ENCODE assay signal across 1 cellular context in the genomic region with DNA sequence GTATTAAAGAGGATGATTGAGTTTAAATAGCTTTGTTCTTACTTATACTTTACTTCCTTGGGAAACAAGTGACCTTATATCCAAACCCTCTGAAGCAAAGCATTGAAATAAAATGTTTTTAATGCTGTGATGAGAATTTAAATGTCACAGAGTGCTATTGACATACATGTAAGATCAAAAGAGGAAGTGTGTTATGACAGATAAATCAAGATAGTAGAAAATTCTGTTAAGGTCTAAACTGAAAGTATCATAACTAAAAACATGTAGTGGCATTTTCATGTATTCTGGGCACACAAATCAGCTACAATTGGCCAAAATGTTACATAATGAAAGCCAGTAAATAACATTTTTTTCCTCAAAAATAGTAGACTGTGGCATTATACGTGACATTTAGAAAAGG.
TF ChIP-seq lines count a peak whose summit lies in the region.

No MANE protein-coding gene starts in this region.

TF ChIP-seq in HepG2, 621 proteins besides CTCF, POLR2A, EP300 and RAD21 (continued from another document):
- TF ChIP-seq, protein P1, sequence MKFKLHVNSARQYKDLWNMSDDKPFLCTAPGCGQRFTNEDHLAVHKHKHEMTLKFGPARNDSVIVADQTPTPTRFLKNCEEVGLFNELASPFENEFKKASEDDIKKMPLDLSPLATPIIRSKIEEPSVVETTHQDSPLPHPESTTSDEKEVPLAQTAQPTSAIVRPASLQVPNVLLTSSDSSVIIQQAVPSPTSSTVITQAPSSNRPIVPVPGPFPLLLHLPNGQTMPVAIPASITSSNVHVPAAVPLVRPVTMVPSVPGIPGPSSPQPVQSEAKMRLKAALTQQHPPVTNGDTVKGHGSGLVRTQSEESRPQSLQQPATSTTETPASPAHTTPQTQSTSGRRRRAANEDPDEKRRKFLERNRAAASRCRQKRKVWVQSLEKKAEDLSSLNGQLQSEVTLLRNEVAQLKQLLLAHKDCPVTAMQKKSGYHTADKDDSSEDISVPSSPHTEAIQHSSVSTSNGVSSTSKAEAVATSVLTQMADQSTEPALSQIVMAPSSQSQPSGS (CRISPR knock-in tag; IDR thresholded peaks at IDR 0.05) = no peak
- no peak for TF ChIP-seq GZF1 (CRISPR knock-in tag; IDR thresholded peaks at IDR 0.05)
- TF ChIP-seq, protein P2, sequence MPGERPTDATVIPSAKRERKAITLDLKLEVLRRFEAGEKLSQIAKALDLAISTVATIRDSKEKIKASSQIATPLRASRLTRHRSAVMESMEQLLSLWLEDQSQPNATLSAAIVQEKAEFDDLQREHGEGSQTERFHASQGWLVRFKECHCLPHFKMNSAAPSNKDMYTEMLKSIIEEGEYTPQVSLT (CRISPR knock-in tag; IDR thresholded peaks at IDR 0.05; ENCODE audit: borderline replicate concordance, low read depth) = no peak
- no peak for TF ChIP-seq ZNF121 (CRISPR knock-in tag; IDR thresholded peaks at IDR 0.05)
- no peak for TF ChIP-seq RNF2 (conservative IDR thresholded peaks at IDR 0.05; ENCODE audit: low read depth)
- TF ChIP-seq, protein P3, sequence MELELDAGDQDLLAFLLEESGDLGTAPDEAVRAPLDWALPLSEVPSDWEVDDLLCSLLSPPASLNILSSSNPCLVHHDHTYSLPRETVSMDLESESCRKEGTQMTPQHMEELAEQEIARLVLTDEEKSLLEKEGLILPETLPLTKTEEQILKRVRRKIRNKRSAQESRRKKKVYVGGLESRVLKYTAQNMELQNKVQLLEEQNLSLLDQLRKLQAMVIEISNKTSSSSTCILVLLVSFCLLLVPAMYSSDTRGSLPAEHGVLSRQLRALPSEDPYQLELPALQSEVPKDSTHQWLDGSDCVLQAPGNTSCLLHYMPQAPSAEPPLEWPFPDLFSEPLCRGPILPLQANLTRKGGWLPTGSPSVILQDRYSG (CRISPR knock-in tag; IDR thresholded peaks at IDR 0.05) = no peak
- no peak for TF ChIP-seq MZF1 (CRISPR knock-in tag; IDR thresholded peaks at IDR 0.05; ENCODE audit: borderline replicate concordance)
- TF ChIP-seq SRY (CRISPR knock-in tag; IDR thresholded peaks at IDR 0.05) = no peak
- no peak for TF ChIP-seq KDM3A (CRISPR knock-in tag; IDR thresholded peaks at IDR 0.05; ENCODE audit: low read depth)
- TF ChIP-seq NFE2 (CRISPR knock-in tag; IDR thresholded peaks at IDR 0.05) = no peak
- no peak for TF ChIP-seq CBFB (CRISPR knock-in tag; IDR thresholded peaks at IDR 0.05)
- TF ChIP-seq HNRNPH1 (optimal IDR thresholded peaks at IDR 0.05; ENCODE audit: low read depth, low read length) = no peak
- TF ChIP-seq ZNF256 (CRISPR knock-in tag; conservative IDR thresholded peaks at IDR 0.05) = no peak
- no peak for TF ChIP-seq ZNF24 (IDR thresholded peaks at IDR 0.05)
- TF ChIP-seq NAIF1 (CRISPR knock-in tag; IDR thresholded peaks at IDR 0.05; ENCODE audit: borderline replicate concordance) = no peak
- TF ChIP-seq ZNF10 (CRISPR knock-in tag; IDR thresholded peaks at IDR 0.05; ENCODE audit: borderline replicate concordance, low read depth) = no peak
- TF ChIP-seq SPEN (CRISPR knock-in tag; IDR thresholded peaks at IDR 0.05; ENCODE audit: low read depth) = no peak
TF ChIP-seq in HepG2: peak in this region for 0.
